Comparison of ENCODE assay signal across 33 cellular contexts in the genomic region with DNA sequence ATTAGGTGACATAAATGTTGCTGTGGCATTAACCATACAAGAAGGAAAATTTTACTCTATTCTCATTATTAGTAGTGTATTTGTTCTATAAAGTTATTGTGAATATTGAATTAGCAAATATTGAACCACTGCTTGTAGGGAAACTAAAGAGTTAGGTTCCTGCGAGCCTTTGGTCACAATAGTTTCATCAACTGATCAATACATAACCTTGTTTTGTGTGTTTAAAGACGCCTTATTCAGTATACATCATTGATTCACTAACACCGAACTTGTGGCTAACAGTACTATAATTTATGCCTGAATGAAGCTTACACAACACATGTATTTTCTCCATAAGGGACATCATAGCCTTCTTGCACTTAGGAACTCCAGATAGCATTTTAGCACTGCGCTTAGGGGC.
"Had no signal": no experiment of that assay in that cellular context is flagged by ENCODE, and none has a peak within 500 bp of the region (broad histone marks: within the 10 kb centered on the region; RNA-seq: fewer than 3 reads in every experiment).

No MANE protein-coding gene starts in this region.

- H3K36me3 ChIP-seq: brain microvascular endothelial cell had no signal

- H3K4me3 ChIP-seq: PC-9 had no signal

- DNase-seq: activated CD4-positive, alpha-beta T cell treated with anti-CD3 and anti-CD28 coated beads, Interleukin-2, amount 10 ng/mL, durations not matched to agents 24 days and 14 days; activated CD4-positive, alpha-beta T cell treated with anti-CD3 and anti-CD28 coated beads, Interleukin-2, amount 50 U/mL, for 4 hours; activated CD8-positive, alpha-beta T cell treated with anti-CD3 and anti-CD28 coated beads for 36 hours; activated effector memory CD4-positive, alpha-beta T cell treated with anti-CD3 and anti-CD28 coated beads, Interleukin-2, amount 50 U/mL, for 16 hours; activated naive CD4-positive, alpha-beta T cell; activated naive CD4-positive, alpha-beta T cell treated with anti-CD3 and anti-CD28 coated beads, Interleukin-2, amount 50 U/mL, for 16 hours; activated naive CD8-positive, alpha-beta T cell treated with anti-CD3 and anti-CD28 coated beads for 36 hours; activated T-cell treated with anti-CD3 and anti-CD28 coated beads, Interleukin-2, amount 50 U/mL, for 1 hour; activated T-cell treated with anti-CD3 and anti-CD28 coated beads, Interleukin-2, amount 50 U/mL, for 72 hours; amniotic stem cell; aorta; brain microvascular endothelial cell; NCI-H1092 treated with DMSO at 0.1 percent for 48 hours; NCI-H1417; NCI-H146; NCI-H187; NCI-H2029 treated with DMSO at 0.1 percent for 48 hours; NCI-H2107; NCI-H2171; NCI-H510A; NCI-H526; NCI-H748 treated with DMSO at 0.1 percent for 48 hours; NK-92 treated with Interleukin-12 subunit alpha and Interleukin-12 subunit beta, amount 100 ng/mL, for 24 hours; PC-9; SIG-M5; SW 1271; T-helper 1 cell; T-helper 2 cell; T-helper 9 cell had no signal

- H3K27me3 Mint-ChIP-seq: activated CD4-positive, alpha-beta T cell treated with anti-CD3 and anti-CD28 coated beads, Interleukin-2, amount 10 ng/mL, durations not matched to agents 24 days and 14 days; activated CD8-positive, alpha-beta T cell treated with anti-CD3 and anti-CD28 coated beads for 36 hours; activated naive CD8-positive, alpha-beta T cell treated with anti-CD3 and anti-CD28 coated beads for 36 hours; activated T-helper 17 cell treated with anti-CD3 and anti-CD28 coated beads, Interleukin-2, amount 50 U/mL, for 72 hours had no signal

- H3K27ac ChIP-seq: brain microvascular endothelial cell, PC-9, RWPE1 had no signal

- H3K27me3 ChIP-seq: brain microvascular endothelial cell had no signal

- FAIRE-seq: RCC 7860 had no signal

- H3K27ac Mint-ChIP-seq: activated CD4-positive, alpha-beta T cell treated with anti-CD3 and anti-CD28 coated beads, Interleukin-2, amount 10 ng/mL, durations not matched to agents 24 days and 14 days; activated CD8-positive, alpha-beta T cell treated with anti-CD3 and anti-CD28 coated beads for 36 hours; activated naive CD8-positive, alpha-beta T cell treated with anti-CD3 and anti-CD28 coated beads for 36 hours; activated T-cell treated with anti-CD3 and anti-CD28 coated beads, Interleukin-2, amount 50 U/mL, for 72 hours; activated T-helper 17 cell treated with anti-CD3 and anti-CD28 coated beads, Interleukin-2, amount 50 U/mL, for 72 hours had no signal

- H3K4me3 Mint-ChIP-seq: activated CD4-positive, alpha-beta T cell treated with anti-CD3 and anti-CD28 coated beads, Interleukin-2, amount 10 ng/mL, durations not matched to agents 24 days and 14 days; activated CD8-positive, alpha-beta T cell treated with anti-CD3 and anti-CD28 coated beads for 36 hours; activated naive CD8-positive, alpha-beta T cell treated with anti-CD3 and anti-CD28 coated beads for 36 hours; activated T-cell treated with anti-CD3 and anti-CD28 coated beads, Interleukin-2, amount 50 U/mL, for 72 hours; activated T-helper 17 cell treated with anti-CD3 and anti-CD28 coated beads, Interleukin-2, amount 50 U/mL, for 72 hours had no signal

- ATAC-seq: activated CD8-positive, alpha-beta T cell treated with anti-CD3 and anti-CD28 coated beads for 36 hours; activated T-cell treated with anti-CD3 and anti-CD28 coated beads, Interleukin-2, amount 50 U/mL, for 72 hours; activated T-helper 17 cell treated with anti-CD3 and anti-CD28 coated beads, Interleukin-2, amount 50 U/mL, for 72 hours; Right ventricle myocardium inferior had no signal

- H2AFZ ChIP-seq: PC-9 had no signal

- H3K9me3 Mint-ChIP-seq: activated CD4-positive, alpha-beta T cell treated with anti-CD3 and anti-CD28 coated beads, Interleukin-2, amount 10 ng/mL, durations not matched to agents 24 days and 14 days; activated CD8-positive, alpha-beta T cell treated with anti-CD3 and anti-CD28 coated beads for 36 hours; activated naive CD8-positive, alpha-beta T cell treated with anti-CD3 and anti-CD28 coated beads for 36 hours; activated T-cell treated with anti-CD3 and anti-CD28 coated beads, Interleukin-2, amount 50 U/mL, for 72 hours; activated T-helper 17 cell treated with anti-CD3 and anti-CD28 coated beads, Interleukin-2, amount 50 U/mL, for 72 hours had no signal

- H3K4me2 ChIP-seq: PC-9 had no signal
